17 cellular contexts compared by ENCODE assay signal in the genomic region with DNA sequence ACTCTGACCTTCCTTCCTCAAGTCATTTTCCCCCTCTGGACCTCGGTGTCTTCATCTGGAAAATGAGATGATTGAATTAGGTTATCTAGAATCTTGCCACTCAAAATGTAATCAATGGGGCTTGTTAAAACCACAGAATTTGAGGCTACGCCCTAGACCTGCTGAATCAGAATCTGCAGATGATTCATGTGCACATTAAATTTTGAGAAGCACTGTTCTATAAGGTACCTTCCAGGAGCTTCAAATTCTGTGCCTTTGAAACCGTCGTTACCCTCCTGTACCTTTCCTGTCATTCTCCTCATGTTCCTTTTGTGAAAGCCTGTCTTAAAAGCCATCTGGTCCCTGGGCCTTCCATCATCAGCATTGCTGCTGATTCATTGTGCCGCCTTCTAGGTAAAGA.
DNase-seq lines count a peak whose midpoint lies in the region; ATAC-seq and TF ChIP-seq lines count a peak whose summit lies in the region.
"Had no signal": no experiment of that assay in that cellular context is flagged by ENCODE, and none has a peak within 500 bp of the region (broad histone marks: within the 10 kb centered on the region; RNA-seq: fewer than 3 reads in every experiment).

No MANE protein-coding gene starts in this region.

- no peak overlapping the region for H3K4me3 ChIP-seq in esophagus muscularis mucosa
- no peak overlapping the region for H3K4me3 ChIP-seq in GM23338
- H3K4me3 ChIP-seq in mucosa of descending colon: no peak overlapping the region
- H3K4me3 ChIP-seq: BLaER1, GM12878, SJSA1 had no signal

- DNase-seq in activated naive CD4-positive, alpha-beta T cell treated with anti-CD3 and anti-CD28 coated beads, Interleukin-2, amount 50 U/mL, for 72 hours (ENCODE audit: low spot score in 2 of 2): no peak
- DNase-seq in activated naive CD4-positive, alpha-beta T cell treated with anti-CD3 and anti-CD28 coated beads, Interleukin-2, amount 50 U/mL, for 16 hours: no peak
- peak; percentile 16 for DNase-seq in SW480 (ENCODE audit: low spot score)
- peak; percentile 68 for DNase-seq in esophagus muscularis mucosa (ENCODE audit: extremely low spot score)
- DNase-seq in GM23338 (ENCODE audit: low spot score): no peak
- DNase-seq in mucosa of descending colon: no peak
- DNase-seq: CD8-positive, alpha-beta T cell; IMR-90; Karpas-422; NCI-H1105 treated with DMSO at 0.1 percent for 48 hours; NCI-H187; NCI-H446 treated with DMSO at 0.1 percent for 48 hours; NK-92 treated with Interleukin-12 subunit alpha and Interleukin-12 subunit beta, amount 100 ng/mL, for 24 hours had no signal

- H3K9me3 ChIP-seq in esophagus muscularis mucosa: no peaks in the 10 kb centered on the region
- H3K9me3 ChIP-seq in mucosa of descending colon: no peaks in the 10 kb centered on the region
- H3K9me3 ChIP-seq: BLaER1, SJSA1 had no signal

- H3K27ac Mint-ChIP-seq in activated naive CD4-positive, alpha-beta T cell treated with anti-CD3 and anti-CD28 coated beads, Interleukin-2, amount 50 U/mL, for 72 hours: no peak overlapping the region
- no peak overlapping the region for H3K27ac Mint-ChIP-seq in GM23338
- H3K27ac Mint-ChIP-seq: CD8-positive, alpha-beta T cell had no signal

- peaks cover 18% of the 10 kb centered on the region for H3K4me1 Mint-ChIP-seq in GM23338

- TF ChIP-seq CTCF in esophagus muscularis mucosa (IDR thresholded peaks at IDR 0.05) (no peak), GM23338 (conservative IDR thresholded peaks at IDR 0.05; ENCODE audit: low read depth in 2 of 2) (no peak), mucosa of descending colon (IDR thresholded peaks at IDR 0.05) (no peak)

- H4K20me1 ChIP-seq in GM23338 (replicated peaks; ENCODE audit: insufficient read depth): no peaks in the 10 kb centered on the region
- H4K20me1 ChIP-seq: BLaER1 had no signal

- no peak overlapping the region for H3K4me3 Mint-ChIP-seq in GM23338
- H3K4me3 Mint-ChIP-seq: CD8-positive, alpha-beta T cell had no signal

- no peaks in the 10 kb centered on the region for H3K36me3 Mint-ChIP-seq in activated naive CD4-positive, alpha-beta T cell treated with anti-CD3 and anti-CD28 coated beads, Interleukin-2, amount 50 U/mL, for 72 hours
- no peaks in the 10 kb centered on the region for H3K36me3 Mint-ChIP-seq in GM23338 (ENCODE audit: low read depth)
- H3K36me3 Mint-ChIP-seq: CD8-positive, alpha-beta T cell had no signal

- H3K9me2 ChIP-seq in GM23338 (ENCODE audit: insufficient read depth): 0 out of 2 replicates have a peak, but pooled peaks cover 6% of the 10 kb centered on the region

- peak; percentile 29 to 75 for ATAC-seq in activated naive CD4-positive, alpha-beta T cell treated with anti-CD3 and anti-CD28 coated beads, Interleukin-2, amount 50 U/mL, for 72 hours
- ATAC-seq in HG03108 (IDR thresholded peaks at IDR 0.05; ENCODE audit: unreplicated experiment): no peak
- ATAC-seq in GM23338: no peak
- ATAC-seq in mucosa of descending colon: no peak
- ATAC-seq: CD8-positive, alpha-beta T cell; GM12878 had no signal

- H3F3A ChIP-seq in GM23338 (replicated peaks; ENCODE audit: low read depth): no peaks in the 10 kb centered on the region

- H3K4me1 ChIP-seq in esophagus muscularis mucosa (peaks cover 0 to 4% (median 0%) of the 10 kb centered on the region in 4 donors), GM23338 (ENCODE audit: insufficient read depth) (0 out of 2 replicates have a peak, but pooled peaks cover 3% of the 10 kb centered on the region), mucosa of descending colon (ENCODE audit: low read depth) (no peaks in the 10 kb centered on the region)
- H3K4me1 ChIP-seq: BLaER1, SJSA1 had no signal

- intact Hi-C loops in esophagus muscularis mucosa (cut with DNase I): no loop called here
- intact Hi-C loops in mucosa of descending colon (cut with DNase I, micrococcal nuclease): no loop called here

- TF ChIP-seq POLR2A in esophagus muscularis mucosa (IDR thresholded peaks at IDR 0.05; ENCODE audit: low read depth): no peak

- H3K36me3 ChIP-seq in esophagus muscularis mucosa: no peaks in the 10 kb centered on the region
- no peaks in the 10 kb centered on the region for H3K36me3 ChIP-seq in GM23338 (ENCODE audit: insufficient read depth)
- H3K36me3 ChIP-seq in mucosa of descending colon (ENCODE audit: low read depth): no peaks in the 10 kb centered on the region
- H3K36me3 ChIP-seq: BLaER1, SJSA1 had no signal

- no peak for TF ChIP-seq EP300 in esophagus muscularis mucosa (IDR thresholded peaks at IDR 0.05)

- WGBS in esophagus muscularis mucosa: 69% methylated on average over 5 of the region's 5 CpGs

- no peaks in the 10 kb centered on the region for H3K79me2 ChIP-seq in GM23338 (replicated peaks; ENCODE audit: insufficient read depth)

- H3K27me3 ChIP-seq in esophagus muscularis mucosa: peaks cover 0 to 14% (median 0%) of the 10 kb centered on the region in 4 donors
- H3K27me3 ChIP-seq in GM23338 (ENCODE audit: insufficient read depth): no peaks in the 10 kb centered on the region
- H3K27me3 ChIP-seq: BLaER1, SJSA1 had no signal

- H2AFZ ChIP-seq in GM23338: no peak overlapping the region

- H3K4me2 ChIP-seq in GM23338: no peak overlapping the region
- H3K4me2 ChIP-seq: BLaER1 had no signal

- H3K27ac ChIP-seq in esophagus muscularis mucosa (replicated peaks in 1 of 4) (no peak overlapping the region), GM23338 (ENCODE audit: low read depth) (no peak overlapping the region)
- H3K27ac ChIP-seq: BLaER1, SJSA1 had no signal

- no peaks in the 10 kb centered on the region for H3K9me3 Mint-ChIP-seq in activated naive CD4-positive, alpha-beta T cell treated with anti-CD3 and anti-CD28 coated beads, Interleukin-2, amount 50 U/mL, for 72 hours
- no peaks in the 10 kb centered on the region for H3K9me3 Mint-ChIP-seq in GM23338
- H3K9me3 Mint-ChIP-seq: CD8-positive, alpha-beta T cell had no signal

- H3K27me3 Mint-ChIP-seq in GM23338 (ENCODE audit: insufficient read depth, low read depth, poor library complexity): peaks cover 4% of the 10 kb centered on the region

TF ChIP-seq in GM23338, 12 proteins besides CTCF, POLR2A, EP300 and RAD21 (continues in another document):
- no peak for TF ChIP-seq STAT1 (IDR thresholded peaks at IDR 0.05; ENCODE audit: unreplicated experiment)
- no peak for TF ChIP-seq EZH2phosphoT487 (IDR thresholded peaks at IDR 0.05; ENCODE audit: unreplicated experiment)
- no peak for TF ChIP-seq POLR2AphosphoS5 (IDR thresholded peaks at IDR 0.05; ENCODE audit: low read depth)
- no peak for TF ChIP-seq ZNF114 (CRISPR knock-in tag; IDR thresholded peaks at IDR 0.05)
- no peak for TF ChIP-seq ZNF331 (CRISPR knock-in tag; IDR thresholded peaks at IDR 0.05; ENCODE audit: low read depth)
- no peak for TF ChIP-seq JUNB (IDR thresholded peaks at IDR 0.05; ENCODE audit: unreplicated experiment)
- TF ChIP-seq CREB1 (CRISPR knock-in tag; IDR thresholded peaks at IDR 0.05; ENCODE audit: low read depth): no peak
- TF ChIP-seq, protein P1, sequence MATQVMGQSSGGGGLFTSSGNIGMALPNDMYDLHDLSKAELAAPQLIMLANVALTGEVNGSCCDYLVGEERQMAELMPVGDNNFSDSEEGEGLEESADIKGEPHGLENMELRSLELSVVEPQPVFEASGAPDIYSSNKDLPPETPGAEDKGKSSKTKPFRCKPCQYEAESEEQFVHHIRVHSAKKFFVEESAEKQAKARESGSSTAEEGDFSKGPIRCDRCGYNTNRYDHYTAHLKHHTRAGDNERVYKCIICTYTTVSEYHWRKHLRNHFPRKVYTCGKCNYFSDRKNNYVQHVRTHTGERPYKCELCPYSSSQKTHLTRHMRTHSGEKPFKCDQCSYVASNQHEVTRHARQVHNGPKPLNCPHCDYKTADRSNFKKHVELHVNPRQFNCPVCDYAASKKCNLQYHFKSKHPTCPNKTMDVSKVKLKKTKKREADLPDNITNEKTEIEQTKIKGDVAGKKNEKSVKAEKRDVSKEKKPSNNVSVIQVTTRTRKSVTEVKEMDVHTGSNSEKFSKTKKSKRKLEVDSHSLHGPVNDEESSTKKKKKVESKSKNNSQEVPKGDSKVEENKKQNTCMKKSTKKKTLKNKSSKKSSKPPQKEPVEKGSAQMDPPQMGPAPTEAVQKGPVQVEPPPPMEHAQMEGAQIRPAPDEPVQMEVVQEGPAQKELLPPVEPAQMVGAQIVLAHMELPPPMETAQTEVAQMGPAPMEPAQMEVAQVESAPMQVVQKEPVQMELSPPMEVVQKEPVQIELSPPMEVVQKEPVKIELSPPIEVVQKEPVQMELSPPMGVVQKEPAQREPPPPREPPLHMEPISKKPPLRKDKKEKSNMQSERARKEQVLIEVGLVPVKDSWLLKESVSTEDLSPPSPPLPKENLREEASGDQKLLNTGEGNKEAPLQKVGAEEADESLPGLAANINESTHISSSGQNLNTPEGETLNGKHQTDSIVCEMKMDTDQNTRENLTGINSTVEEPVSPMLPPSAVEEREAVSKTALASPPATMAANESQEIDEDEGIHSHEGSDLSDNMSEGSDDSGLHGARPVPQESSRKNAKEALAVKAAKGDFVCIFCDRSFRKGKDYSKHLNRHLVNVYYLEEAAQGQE (IDR thresholded peaks at IDR 0.05; ENCODE audit: unreplicated experiment): no peak
- TF ChIP-seq EZH2 (IDR thresholded peaks at IDR 0.05; ENCODE audit: low read depth, unreplicated experiment): no peak
- TF ChIP-seq, protein P2, sequence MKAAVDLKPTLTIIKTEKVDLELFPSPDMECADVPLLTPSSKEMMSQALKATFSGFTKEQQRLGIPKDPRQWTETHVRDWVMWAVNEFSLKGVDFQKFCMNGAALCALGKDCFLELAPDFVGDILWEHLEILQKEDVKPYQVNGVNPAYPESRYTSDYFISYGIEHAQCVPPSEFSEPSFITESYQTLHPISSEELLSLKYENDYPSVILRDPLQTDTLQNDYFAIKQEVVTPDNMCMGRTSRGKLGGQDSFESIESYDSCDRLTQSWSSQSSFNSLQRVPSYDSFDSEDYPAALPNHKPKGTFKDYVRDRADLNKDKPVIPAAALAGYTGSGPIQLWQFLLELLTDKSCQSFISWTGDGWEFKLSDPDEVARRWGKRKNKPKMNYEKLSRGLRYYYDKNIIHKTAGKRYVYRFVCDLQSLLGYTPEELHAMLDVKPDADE (IDR thresholded peaks at IDR 0.05): no peak

Comparison
In these comparisons a context has a peak if more than half of its experiments do, and no peak if none do; other contexts are left out.
1. ATAC-seq: peak in activated naive CD4-positive, alpha-beta T cell treated with anti-CD3 and anti-CD28 coated beads, Interleukin-2, amount 50 U/mL, for 72 hours (2 of 2); none in HG03108 (single experiment), GM23338 (single experiment) and mucosa of descending colon (single experiment).
2. DNase-seq: peak in SW480 (single experiment) and esophagus muscularis mucosa (single experiment); none in activated naive CD4-positive, alpha-beta T cell treated with anti-CD3 and anti-CD28 coated beads, Interleukin-2, amount 50 U/mL, for 72 hours (0 of 2), activated naive CD4-positive, alpha-beta T cell treated with anti-CD3 and anti-CD28 coated beads, Interleukin-2, amount 50 U/mL, for 16 hours (single experiment), GM23338 (single experiment) and mucosa of descending colon (0 of 3).